ENCODE assay signal across 33 cellular contexts in genomic region chr7:80875537-80876120, GRCh38. TPM values are rescaled to one million over a fixed set of nuclear protein-coding genes. Genes with fewer than 3 reads are reported as not detected.
"Had no signal": no experiment of that assay in that cellular context is flagged by ENCODE, and none has a peak within 500 bp of the region (broad histone marks: within the 10 kb centered on the region; RNA-seq: fewer than 3 reads in every experiment).

No MANE protein-coding gene starts in this region.

- H3K36me3 Mint-ChIP-seq: activated CD4-positive, alpha-beta memory T cell treated with anti-CD3 and anti-CD28 coated beads for 36 hours; activated CD8-positive, alpha-beta memory T cell treated with anti-CD3 and anti-CD28 coated beads, Interleukin-2, amount 10 ng/mL, durations not matched to agents 7 days and 5 days; activated naive CD4-positive, alpha-beta T cell treated with anti-CD3 and anti-CD28 coated beads, Interleukin-2, amount 50 U/mL, for 24 hours; activated naive CD8-positive, alpha-beta T cell treated with anti-CD3 and anti-CD28 coated beads for 36 hours had no signal

- H3K4me3 ChIP-seq: adrenal gland, body of pancreas, esophagus muscularis mucosa, gastrocnemius medialis had no signal

- H3K4me1 Mint-ChIP-seq: activated CD4-positive, alpha-beta T cell treated with anti-CD3 and anti-CD28 coated beads for 36 hours; activated CD4-positive, alpha-beta T cell treated with anti-CD3 and anti-CD28 coated beads, Interleukin-2, amount 10 ng/mL, durations not matched to agents 24 days and 14 days; activated CD8-positive, alpha-beta memory T cell treated with anti-CD3 and anti-CD28 coated beads, Interleukin-2, amount 10 ng/mL, durations not matched to agents 7 days and 5 days; activated naive CD4-positive, alpha-beta T cell treated with anti-CD3 and anti-CD28 coated beads, Interleukin-2, amount 50 U/mL, for 24 hours; activated naive CD8-positive, alpha-beta T cell treated with anti-CD3 and anti-CD28 coated beads for 36 hours; activated naive CD8-positive, alpha-beta T cell treated with anti-CD3 and anti-CD28 coated beads, Interleukin-2, amount 50 U/mL, for 24 hours had no signal

- H3K27me3 Mint-ChIP-seq: activated CD4-positive, alpha-beta memory T cell treated with anti-CD3 and anti-CD28 coated beads for 36 hours; activated CD4-positive, alpha-beta T cell treated with anti-CD3 and anti-CD28 coated beads for 36 hours; activated CD4-positive, alpha-beta T cell treated with anti-CD3 and anti-CD28 coated beads, Interleukin-2, amount 10 ng/mL, durations not matched to agents 24 days and 14 days; activated CD8-positive, alpha-beta memory T cell treated with anti-CD3 and anti-CD28 coated beads, Interleukin-2, amount 10 ng/mL, durations not matched to agents 7 days and 5 days; activated naive CD4-positive, alpha-beta T cell treated with anti-CD3 and anti-CD28 coated beads, Interleukin-2, amount 50 U/mL, for 24 hours; activated naive CD8-positive, alpha-beta T cell treated with anti-CD3 and anti-CD28 coated beads for 36 hours; activated naive CD8-positive, alpha-beta T cell treated with anti-CD3 and anti-CD28 coated beads, Interleukin-2, amount 50 U/mL, for 24 hours; effector memory CD8-positive, alpha-beta T cell had no signal

- H3K4me1 ChIP-seq: adrenal gland, body of pancreas, foreskin keratinocyte had no signal

- H3K9me3 Mint-ChIP-seq: activated CD4-positive, alpha-beta T cell treated with anti-CD3 and anti-CD28 coated beads, Interleukin-2, amount 10 ng/mL, durations not matched to agents 24 days and 14 days; activated naive CD4-positive, alpha-beta T cell treated with anti-CD3 and anti-CD28 coated beads for 36 hours; activated naive CD8-positive, alpha-beta T cell treated with anti-CD3 and anti-CD28 coated beads for 36 hours; activated naive CD8-positive, alpha-beta T cell treated with anti-CD3 and anti-CD28 coated beads, Interleukin-2, amount 50 U/mL, for 24 hours; activated T-helper 2 cell treated with anti-CD3 and anti-CD28 coated beads, Interferon-gamma antibody, Interleukin-2, Interleukin-4, amounts not matched to agents 10 μg/mL and 5 μg/mL and 100 μg/mL, durations not matched to agents 14 hours and 24 hours and 36 hours had no signal

- H3K4me3 Mint-ChIP-seq: activated CD4-positive, alpha-beta memory T cell treated with anti-CD3 and anti-CD28 coated beads for 36 hours; activated CD4-positive, alpha-beta T cell treated with anti-CD3 and anti-CD28 coated beads for 36 hours; activated CD4-positive, alpha-beta T cell treated with anti-CD3 and anti-CD28 coated beads, Interleukin-2, amount 10 ng/mL, durations not matched to agents 24 days and 14 days; activated CD8-positive, alpha-beta memory T cell treated with anti-CD3 and anti-CD28 coated beads, Interleukin-2, amount 10 ng/mL, durations not matched to agents 7 days and 5 days; activated CD8-positive, alpha-beta T cell treated with anti-CD3 and anti-CD28 coated beads, Interleukin-2, amount 10 ng/mL, durations not matched to agents 7 days and 5 days; activated naive CD4-positive, alpha-beta T cell treated with anti-CD3 and anti-CD28 coated beads for 36 hours; activated naive CD4-positive, alpha-beta T cell treated with anti-CD3 and anti-CD28 coated beads, Interleukin-2, amount 50 U/mL, for 24 hours; activated naive CD8-positive, alpha-beta T cell treated with anti-CD3 and anti-CD28 coated beads for 36 hours; activated naive CD8-positive, alpha-beta T cell treated with anti-CD3 and anti-CD28 coated beads, Interleukin-2, amount 50 U/mL, for 24 hours; activated T-helper 1 cell treated with anti-CD3 and anti-CD28 coated beads, Interleukin-12 subunit alpha, Interleukin-12 subunit beta, Interleukin-2, Interleukin-4 antibody, amounts not matched to agents 30 ng/mL and 10 ng/mL and 1 ng/mL, durations not matched to agents 14 hours and 24 hours and 36 hours; effector memory CD8-positive, alpha-beta T cell had no signal

- H3K27ac Mint-ChIP-seq: activated CD4-positive, alpha-beta memory T cell treated with anti-CD3 and anti-CD28 coated beads for 36 hours; activated CD4-positive, alpha-beta T cell treated with anti-CD3 and anti-CD28 coated beads for 36 hours; activated CD4-positive, alpha-beta T cell treated with anti-CD3 and anti-CD28 coated beads, Interleukin-2, amount 10 ng/mL, durations not matched to agents 24 days and 14 days; activated CD8-positive, alpha-beta memory T cell treated with anti-CD3 and anti-CD28 coated beads, Interleukin-2, amount 10 ng/mL, durations not matched to agents 7 days and 5 days; activated CD8-positive, alpha-beta T cell treated with anti-CD3 and anti-CD28 coated beads, Interleukin-2, amount 10 ng/mL, durations not matched to agents 7 days and 5 days; activated naive CD4-positive, alpha-beta T cell treated with anti-CD3 and anti-CD28 coated beads for 36 hours; activated naive CD4-positive, alpha-beta T cell treated with anti-CD3 and anti-CD28 coated beads, Interleukin-2, amount 50 U/mL, for 24 hours; activated naive CD8-positive, alpha-beta T cell treated with anti-CD3 and anti-CD28 coated beads for 36 hours; activated naive CD8-positive, alpha-beta T cell treated with anti-CD3 and anti-CD28 coated beads, Interleukin-2, amount 50 U/mL, for 24 hours; activated T-helper 1 cell treated with anti-CD3 and anti-CD28 coated beads, Interleukin-12 subunit alpha, Interleukin-12 subunit beta, Interleukin-2, Interleukin-4 antibody, amounts not matched to agents 30 ng/mL and 10 ng/mL and 1 ng/mL, durations not matched to agents 14 hours and 24 hours and 36 hours; activated T-helper 2 cell treated with anti-CD3 and anti-CD28 coated beads, Interferon-gamma antibody, Interleukin-2, Interleukin-4, amounts not matched to agents 10 μg/mL and 5 μg/mL and 100 μg/mL, durations not matched to agents 14 hours and 24 hours and 36 hours had no signal

- DNase-seq: activated CD4-positive, alpha-beta memory T cell treated with anti-CD3 and anti-CD28 coated beads for 36 hours; activated CD4-positive, alpha-beta T cell treated with anti-CD3 and anti-CD28 coated beads for 36 hours; activated CD4-positive, alpha-beta T cell treated with anti-CD3 and anti-CD28 coated beads, Interleukin-2, amount 10 ng/mL, durations not matched to agents 24 days and 14 days; activated CD4-positive, CD25-positive, alpha-beta regulatory T cell; activated CD4-positive, CD25-positive, alpha-beta regulatory T cell treated with anti-CD3 and anti-CD28 coated beads, Interleukin-2, amount 50 U/mL, for 72 hours; activated CD8-positive, alpha-beta memory T cell treated with anti-CD3 and anti-CD28 coated beads, Interleukin-2, amount 10 ng/mL, durations not matched to agents 7 days and 5 days; activated CD8-positive, alpha-beta memory T cell treated with anti-CD3 and anti-CD28 coated beads, Interleukin-2, amount 50 U/mL, for 4 hours; activated CD8-positive, alpha-beta T cell treated with anti-CD3 and anti-CD28 coated beads, Interleukin-2, amount 10 ng/mL, durations not matched to agents 7 days and 5 days; activated effector memory CD4-positive, alpha-beta T cell treated with anti-CD3 and anti-CD28 coated beads, Interleukin-2, amount 50 U/mL, for 16 hours; activated naive CD4-positive, alpha-beta T cell treated with anti-CD3 and anti-CD28 coated beads for 36 hours; activated naive CD8-positive, alpha-beta T cell treated with anti-CD3 and anti-CD28 coated beads for 36 hours; activated naive CD8-positive, alpha-beta T cell treated with anti-CD3 and anti-CD28 coated beads, Interleukin-2, amount 50 U/mL, for 24 hours; activated T-cell treated with anti-CD3 and anti-CD28 coated beads, Interleukin-2, amount 50 U/mL, for 1 hour; activated T-cell treated with anti-CD3 and anti-CD28 coated beads, Interleukin-2, amount 50 U/mL, for 48 hours; adrenal gland; amygdala; aorta; body of pancreas; caudate nucleus; cortex of kidney; dermis blood vessel endothelial cell; effector CD4-positive, alpha-beta T cell; effector memory CD8-positive, alpha-beta T cell; erythroblast; foreskin keratinocyte; gastrocnemius medialis; T-helper 2 cell had no signal

- H3K27ac ChIP-seq: adrenal gland, body of pancreas, foreskin keratinocyte, gastrocnemius medialis had no signal

- H3K9me3 ChIP-seq: adrenal gland, body of pancreas, esophagus muscularis mucosa, gastrocnemius medialis had no signal

- ATAC-seq: activated CD4-positive, alpha-beta T cell treated with anti-CD3 and anti-CD28 coated beads for 36 hours; activated CD8-positive, alpha-beta memory T cell treated with anti-CD3 and anti-CD28 coated beads, Interleukin-2, amount 10 ng/mL, durations not matched to agents 7 days and 5 days; activated CD8-positive, alpha-beta T cell treated with anti-CD3 and anti-CD28 coated beads, Interleukin-2, amount 10 ng/mL, durations not matched to agents 7 days and 5 days; activated naive CD8-positive, alpha-beta T cell treated with anti-CD3 and anti-CD28 coated beads, Interleukin-2, amount 50 U/mL, for 24 hours; body of pancreas; effector memory CD8-positive, alpha-beta T cell; foreskin keratinocyte; gastrocnemius medialis had no signal

- H3K27me3 ChIP-seq: adrenal gland, body of pancreas, esophagus muscularis mucosa, foreskin keratinocyte, gastrocnemius medialis had no signal

- H3K36me3 ChIP-seq: adrenal gland, esophagus muscularis mucosa, gastrocnemius medialis had no signal

RNA-seq across cellular contexts. Expression of gene SEMA3C, which starts 43.2 kb away (rescaled TPM):
- total RNA-seq: activated CD4-positive, alpha-beta memory T cell treated with anti-CD3 and anti-CD28 coated beads for 36 hours; activated CD4-positive, alpha-beta T cell treated with anti-CD3 and anti-CD28 coated beads for 36 hours; activated CD4-positive, alpha-beta T cell treated with anti-CD3 and anti-CD28 coated beads, Interleukin-2, amount 10 ng/mL, durations not matched to agents 24 days and 14 days; activated CD8-positive, alpha-beta memory T cell treated with anti-CD3 and anti-CD28 coated beads for 36 hours; activated CD8-positive, alpha-beta memory T cell treated with anti-CD3 and anti-CD28 coated beads, Interleukin-2, amount 10 ng/mL, durations not matched to agents 7 days and 5 days; activated CD8-positive, alpha-beta T cell treated with anti-CD3 and anti-CD28 coated beads, Interleukin-2, amount 10 ng/mL, durations not matched to agents 7 days and 5 days; activated naive CD4-positive, alpha-beta T cell treated with anti-CD3 and anti-CD28 coated beads for 36 hours; activated naive CD8-positive, alpha-beta T cell treated with anti-CD3 and anti-CD28 coated beads for 36 hours; activated T-helper 1 cell treated with anti-CD3 and anti-CD28 coated beads, Interleukin-12 subunit alpha, Interleukin-12 subunit beta, Interleukin-2, Interleukin-4 antibody, amounts not matched to agents 30 ng/mL and 10 ng/mL and 1 ng/mL, durations not matched to agents 14 hours and 24 hours and 36 hours; activated T-helper 2 cell treated with anti-CD3 and anti-CD28 coated beads, Interferon-gamma antibody, Interleukin-2, Interleukin-4, amounts not matched to agents 10 μg/mL and 5 μg/mL and 100 μg/mL, durations not matched to agents 14 hours and 24 hours and 36 hours; T-helper 1 cell treated with Interleukin-12 subunit alpha and Interleukin-12 subunit beta and Interleukin-4 antibody, amounts not matched to agents 30 ng/mL and 1 ng/mL, for 36 hours had no signal
